31 cellular contexts compared by ENCODE assay signal in genomic region chr20:7136886-7137285, GRCh38.
"Had no signal": no experiment of that assay in that cellular context is flagged by ENCODE, and none has a peak within 500 bp of the region (broad histone marks: within the 10 kb centered on the region; RNA-seq: fewer than 3 reads in every experiment).

No MANE protein-coding gene starts in this region.

- DNase-seq: activated CD4-positive, alpha-beta T cell treated with anti-CD3 and anti-CD28 coated beads for 1 hour; activated CD4-positive, alpha-beta T cell treated with anti-CD3 and anti-CD28 coated beads for 48 hours; activated CD4-positive, CD25-positive, alpha-beta regulatory T cell; activated CD8-positive, alpha-beta T cell treated with anti-CD3 and anti-CD28 coated beads for 36 hours; activated effector memory CD4-positive, alpha-beta T cell treated with anti-CD3 and anti-CD28 coated beads, Interleukin-2, amount 50 U/mL, for 16 hours; activated naive CD4-positive, alpha-beta T cell; activated naive CD8-positive, alpha-beta T cell treated with anti-CD3 and anti-CD28 coated beads, Interleukin-2, amount 10 ng/mL, durations not matched to agents 7 days and 5 days; activated T-cell treated with anti-CD3 and anti-CD28 coated beads, Interleukin-2, amount 50 U/mL, for 1 hour; activated T-cell treated with anti-CD3 and anti-CD28 coated beads, Interleukin-2, amount 50 U/mL, for 72 hours; amygdala; central memory CD4-positive, alpha-beta T cell; NCI-H1092 treated with DMSO at 0.1 percent for 48 hours; NCI-H1417; NCI-H146; NCI-H187; NCI-H2029 treated with DMSO at 0.1 percent for 48 hours; NCI-H2107; NCI-H2171; NCI-H446; NCI-H510A treated with DMSO at 0.1 percent for 48 hours; NCI-H526 treated with DMSO at 0.1 percent for 48 hours; NCI-H774; SHP77; SJCRH30; T1000; WERI-Rb-1 had no signal

- ATAC-seq: activated CD8-positive, alpha-beta T cell treated with anti-CD3 and anti-CD28 coated beads for 36 hours; activated T-cell treated with anti-CD3 and anti-CD28 coated beads, Interleukin-2, amount 50 U/mL, for 72 hours; activated T-helper 17 cell treated with anti-CD3 and anti-CD28 coated beads, Interleukin-2, amount 50 U/mL, for 72 hours; Panc1 had no signal

- H3K27me3 ChIP-seq: ascending aorta, SJCRH30 had no signal

- H3K9me3 ChIP-seq: ascending aorta, SJCRH30 had no signal

- H3K4me3 ChIP-seq: ascending aorta, SJCRH30, SK-N-MC had no signal

- FAIRE-seq: colon had no signal

- H3K27ac ChIP-seq: ascending aorta, SJCRH30, SK-N-MC, WERI-Rb-1 had no signal

- H3K36me3 ChIP-seq: ascending aorta, SJCRH30, WERI-Rb-1 had no signal

- H3K4me1 ChIP-seq: ascending aorta, SJCRH30 had no signal
